15 cellular contexts compared by ENCODE assay signal in the genomic region with DNA sequence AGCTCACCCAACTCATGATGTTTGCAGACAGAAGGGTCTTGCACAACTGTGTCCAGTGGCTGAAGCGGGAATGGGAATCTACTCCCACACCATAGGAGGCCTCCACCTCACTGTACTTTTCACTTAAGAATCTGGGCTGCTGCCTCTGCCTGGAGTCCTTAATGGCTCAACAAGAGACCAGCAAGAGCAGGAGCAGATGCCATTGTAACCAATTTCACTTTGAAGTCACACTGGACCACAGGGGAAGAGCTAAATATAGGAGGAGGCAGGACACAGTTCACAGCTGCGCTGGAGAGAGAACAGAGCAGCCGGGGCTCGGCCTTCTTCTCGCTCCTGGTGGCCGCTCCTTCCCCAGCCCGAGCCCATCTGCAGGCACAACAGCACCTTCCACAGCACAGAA.
DNase-seq lines count a peak whose midpoint lies in the region; ATAC-seq and TF ChIP-seq lines count a peak whose summit lies in the region.
"Had no signal": no experiment of that assay in that cellular context is flagged by ENCODE, and none has a peak within 500 bp of the region (broad histone marks: within the 10 kb centered on the region; RNA-seq: fewer than 3 reads in every experiment).

No MANE protein-coding gene starts in this region.

- peaks cover 0 to 21% (median 13%) of the 10 kb centered on the region in 11 experiments; a peak in 15 of 22 replicates for H3K36me3 ChIP-seq in BLaER1 treated with 17β-estradiol and CSF1 and Interleukin-3, amounts not matched to agents 10 nM and 100 nM
- H3K36me3 ChIP-seq in heart left ventricle (peaks cover 0 to 16% (median 9%) of the 10 kb centered on the region in 9 donors), neuronal stem cell (replicated peaks in 1 of 2; ENCODE audit: control insufficient read depth in 2 of 2, insufficient read depth in 2 of 2, low read length in 2 of 2) (peaks cover 10 to 45% of the 10 kb centered on the region in 2 donors)
- H3K36me3 ChIP-seq: pancreas had no signal

- no peak overlapping the region for H2AK5ac ChIP-seq in neuronal stem cell (ENCODE audit: low read depth, low read length)

- H3K4me3 ChIP-seq in BLaER1 treated with 17β-estradiol and CSF1 and Interleukin-3, amounts not matched to agents 10 nM and 100 nM = no peak overlapping the region
- H3K4me3 ChIP-seq in heart left ventricle (peak overlapping the region in 1 of 12 donors; percentile 5), neuronal stem cell (ENCODE audit: low read length in 2 of 2) (no peak overlapping the region)
- H3K4me3 ChIP-seq: GM12878, lung, pancreas had no signal

- H3K9me3 ChIP-seq in BLaER1 treated with 17β-estradiol and CSF1 and Interleukin-3, amounts not matched to agents 10 nM and 100 nM (replicated peaks in 1 of 11) = peaks cover 0 to 9% (median 0%) of the 10 kb centered on the region in 11 experiments; a peak in 5 of 22 replicates
- no peaks in the 10 kb centered on the region for H3K9me3 ChIP-seq in heart left ventricle
- peaks cover 0 to 12% of the 10 kb centered on the region in 2 donors for H3K9me3 ChIP-seq in neuronal stem cell (replicated peaks in 1 of 2; ENCODE audit: control insufficient read depth in 2 of 2, insufficient read depth in 1 of 2, low read depth in 1 of 2, low read length in 2 of 2)
- H3K9me3 ChIP-seq: pancreas had no signal

- peak overlapping the region in 8 of 11 experiments; percentile 1 to 50 (median 20); a peak in 8 of 22 replicates for H3K9ac ChIP-seq in BLaER1 treated with 17β-estradiol and CSF1 and Interleukin-3, amounts not matched to agents 10 nM and 100 nM
- no peak overlapping the region for H3K9ac ChIP-seq in neuronal stem cell (ENCODE audit: low read depth, low read length, poor library complexity)

- H4K8ac ChIP-seq in neuronal stem cell (ENCODE audit: low read depth, low read length) = no peak overlapping the region

- H3K27me3 ChIP-seq in BLaER1 treated with 17β-estradiol and CSF1 and Interleukin-3, amounts not matched to agents 10 nM and 100 nM = no peaks in the 10 kb centered on the region
- H3K27me3 ChIP-seq in heart left ventricle (no peaks in the 10 kb centered on the region), neuronal stem cell (ENCODE audit: control insufficient read depth in 3 of 3, insufficient read depth in 3 of 3, low read depth in 1 of 3, low read length in 3 of 3) (no peaks in the 10 kb centered on the region)
- H3K27me3 ChIP-seq: pancreas had no signal

- peak in 2 of 12 donors; percentile 6 to 7 for TF ChIP-seq CTCF in heart left ventricle (IDR thresholded peaks at IDR 0.05)

- no peak overlapping the region for H3K14ac ChIP-seq in neuronal stem cell (ENCODE audit: low read length)

- TF ChIP-seq POLR2A in heart left ventricle (IDR thresholded peaks at IDR 0.05) = no peak

- H3K4ac ChIP-seq in neuronal stem cell (ENCODE audit: low read length) = no peak overlapping the region

- peak overlapping the region; percentile 54 for H3K18ac ChIP-seq in neuronal stem cell (ENCODE audit: low read length)

- H2BK120ac ChIP-seq in neuronal stem cell (ENCODE audit: low read depth, low read length) = no peak overlapping the region

- intact Hi-C loops in heart left ventricle (cut with DNase I) = loop anchor here in 3 of 10 donors (5.0 kb wide), 2 partner anchors 113 to 118 kb away; no protein-coding TSS in a partner anchor

- ATAC-seq in heart left ventricle (peak; percentile 82 to 92 (median 90)), left lobe of liver (no peak), GM18517 (IDR thresholded peaks at IDR 0.05; ENCODE audit: unreplicated experiment) (no peak)
- ATAC-seq: GM12878, pancreas had no signal

- DNase-seq in amniotic epithelial cell (ENCODE audit: low read depth) (peak; percentile 75), heart left ventricle (peak in 3 of 5 donors; percentile 37 to 60 (median 51)), neuronal stem cell (ENCODE audit: low spot score) (peak; percentile 9), left lobe of liver (ENCODE audit: low spot score) (no peak), NCI-H1436 (lab: John Stamatoyannopoulos, UW) (no peak)
- DNase-seq in activated T-cell treated with anti-CD3 and anti-CD28 coated beads, Interleukin-2, amount 50 U/mL, for 1 hour = no peak
- DNase-seq: activated T-cell treated with anti-CD3 and anti-CD28 coated beads for 4 hours; effector CD8-positive, alpha-beta T cell; MM.1S; pancreas; stimulated activated naive CD4-positive, alpha-beta T cell treated with Interleukin-2 at 50 U/mL for 16 hours had no signal

- H3K4me2 ChIP-seq in BLaER1 treated with 17β-estradiol and CSF1 and Interleukin-3, amounts not matched to agents 10 nM and 100 nM = peak overlapping the region; percentile 62 to 87 (median 74)
- no peak overlapping the region for H3K4me2 ChIP-seq in neuronal stem cell (ENCODE audit: insufficient read depth, low read length, poor library complexity, severe bottlenecking)

- H2BK15ac ChIP-seq in neuronal stem cell (ENCODE audit: low read length) = no peak overlapping the region

- peaks cover 22 to 53% (median 35%) of the 10 kb centered on the region in 10 experiments for H3K4me1 ChIP-seq in BLaER1 treated with 17β-estradiol and CSF1 and Interleukin-3, amounts not matched to agents 10 nM and 100 nM
- peaks cover 0 to 65% (median 32%) of the 10 kb centered on the region in 12 donors for H3K4me1 ChIP-seq in heart left ventricle
- H3K4me1 ChIP-seq in neuronal stem cell (ENCODE audit: control insufficient read depth in 2 of 2, insufficient read depth in 1 of 2, low read depth in 1 of 2, low read length in 2 of 2) = peaks cover 13 to 17% of the 10 kb centered on the region in 2 donors
- H3K4me1 ChIP-seq: pancreas had no signal

- H3K23ac ChIP-seq in neuronal stem cell (ENCODE audit: low read depth, low read length, poor library complexity) = no peak overlapping the region

- no peak overlapping the region for H2BK12ac ChIP-seq in neuronal stem cell (ENCODE audit: low read length)

- H3K79me1 ChIP-seq in neuronal stem cell (ENCODE audit: low read depth, low read length) = peaks cover 2% of the 10 kb centered on the region

- H4K20me1 ChIP-seq in BLaER1 treated with 17β-estradiol and CSF1 and Interleukin-3, amounts not matched to agents 10 nM and 100 nM = peaks cover 0 to 23% (median 0%) of the 10 kb centered on the region in 11 experiments; a peak in 6 of 22 replicates

- H3K27ac ChIP-seq in BLaER1 treated with 17β-estradiol and CSF1 and Interleukin-3, amounts not matched to agents 10 nM and 100 nM = peak overlapping the region in 9 of 11 experiments; percentile 25 to 71 (median 56); a peak in 17 of 22 replicates
- H3K27ac ChIP-seq in heart left ventricle (peak overlapping the region in 8 of 12 donors; percentile 4 to 55 (median 32)), neuronal stem cell (replicated peaks; ENCODE audit: low read length) (peak overlapping the region; percentile 34)
- H3K27ac ChIP-seq: pancreas had no signal

- H2BK5ac ChIP-seq in neuronal stem cell (ENCODE audit: low read length) = no peak overlapping the region

- H4K91ac ChIP-seq in neuronal stem cell (ENCODE audit: low read depth, low read length, poor library complexity) = no peak overlapping the region

- 19 to 39% (median 32%) methylated on average over 7 of the region's 7 CpGs for WGBS in heart left ventricle, 4 donors
- no CpG with 5 or more reads among the region's 7 CpGs for WGBS in neuronal stem cell (ENCODE audit: extremely low coverage in 2 of 2, insufficient read length in 2 of 2, insufficient replicate concordance in 1 of 2), 2 donors

- no peak overlapping the region for H2AFZ ChIP-seq in neuronal stem cell (ENCODE audit: low read length)

Comparison
In these comparisons a context has a peak if more than half of its experiments do, and no peak if none do; other contexts are left out.
1. DNase-seq: peak in amniotic epithelial cell (single experiment), heart left ventricle (3 of 5) and neuronal stem cell (single experiment); none in left lobe of liver (single experiment), activated T-cell treated with anti-CD3 and anti-CD28 coated beads, Interleukin-2, amount 50 U/mL, for 1 hour (single experiment) and NCI-H1436 (single experiment).
2. ATAC-seq: peak in heart left ventricle (4 of 4); none in left lobe of liver (single experiment) and GM18517 (single experiment).
3. Peak in every context shown above with its lines, with median percentiles within 50 percentile points of each other: H3K27ac ChIP-seq.